In the genomic region with DNA sequence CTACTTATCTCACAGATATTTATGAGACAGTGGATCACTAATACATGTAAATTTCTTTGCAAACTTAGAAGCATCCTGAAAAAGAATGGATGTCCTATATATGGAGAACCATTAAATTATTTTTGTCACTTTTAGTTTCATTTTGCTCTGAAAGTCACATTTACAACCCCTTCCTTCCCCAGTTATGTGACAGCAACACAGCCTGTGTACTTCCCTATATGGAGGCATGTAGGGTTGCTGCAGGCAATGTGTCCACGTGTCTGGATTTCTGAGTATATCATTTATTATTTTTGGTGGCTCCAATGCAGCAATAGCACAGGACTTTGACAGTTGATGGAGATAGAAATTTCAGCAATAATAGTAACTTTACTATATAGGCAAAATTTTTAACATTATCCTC, we compare ENCODE assay signal across 9 cellular contexts.
DNase-seq lines count a peak whose midpoint lies in the region; ATAC-seq and TF ChIP-seq lines count a peak whose summit lies in the region.
"Had no signal": no experiment of that assay in that cellular context is flagged by ENCODE, and none has a peak within 500 bp of the region (broad histone marks: within the 10 kb centered on the region; RNA-seq: fewer than 3 reads in every experiment).

No MANE protein-coding gene starts in this region.

- H2AFZ ChIP-seq in OCI-LY7 (ENCODE audit: low read length), result peak overlapping the region; percentile 67; the same call in 1 of the 2 replicates
- H2AFZ ChIP-seq in neural progenitor cell (replicated peaks), result no peak overlapping the region

- peaks cover 0 to 1% (median 0%) of the 10 kb centered on the region in 7 donors for H3K9me3 Mint-ChIP-seq in CD4-positive, CD25-positive, alpha-beta regulatory T cell
- H3K9me3 Mint-ChIP-seq in neural progenitor cell, result no peaks in the 10 kb centered on the region

- no peak for TF ChIP-seq CTCF in OCI-LY7 (conservative IDR thresholded peaks at IDR 0.05; ENCODE audit: low read length)
- no peak for TF ChIP-seq CTCF in right atrium auricular region (IDR thresholded peaks at IDR 0.05)
- no peak for TF ChIP-seq CTCF in WERI-Rb-1 (IDR thresholded peaks at IDR 0.05; ENCODE audit: low read depth, low read length)
- TF ChIP-seq CTCF in neural progenitor cell (IDR thresholded peaks at IDR 0.05), result no peak

- POLR2A ChIA-PET in OCI-LY7 (lab: Charles Lee), result interaction anchor here (0.6 to 1.0 kb wide), 4 partner anchors 11 to 510 kb away, joined by 3 to 4 read pairs (median 3); no protein-coding TSS in a partner anchor

- H4K20me1 ChIP-seq in OCI-LY7 (ENCODE audit: insufficient read depth, low read length), result no peaks in the 10 kb centered on the region
- H4K20me1 ChIP-seq in neural progenitor cell (ENCODE audit: low read depth), result no peaks in the 10 kb centered on the region

- DNase-seq in CD4-positive, CD25-positive, alpha-beta regulatory T cell, result peak in 1 of 3 donors; percentile 20
- peak; percentile 44 for DNase-seq in OCI-LY7 (ENCODE audit: low spot score)
- no peak for DNase-seq in right atrium auricular region (ENCODE audit: low spot score)
- DNase-seq in mesenteric fat pad (ENCODE audit: low spot score), result no peak
- no peak for DNase-seq in WERI-Rb-1
- no peak for DNase-seq in neural progenitor cell (ENCODE audit: low spot score)

- H3K27ac Mint-ChIP-seq in CD4-positive, CD25-positive, alpha-beta regulatory T cell, result no peak overlapping the region
- no peak overlapping the region for H3K27ac Mint-ChIP-seq in neural progenitor cell

- CTCF ChIA-PET in OCI-LY7 (lab: Charles Lee; ENCODE audit: unreplicated experiment), result no interaction called here

- H3K4me1 Mint-ChIP-seq in CD4-positive, CD25-positive, alpha-beta regulatory T cell, result peaks cover 5 to 8% (median 7%) of the 10 kb centered on the region in 4 donors
- H3K4me1 Mint-ChIP-seq in neural progenitor cell, result peaks cover 12% of the 10 kb centered on the region

- no peaks in the 10 kb centered on the region for H3K9me2 ChIP-seq in OCI-LY7 (ENCODE audit: insufficient read depth, low read length)

- peak overlapping the region; percentile 50 for H3K4me2 ChIP-seq in OCI-LY7 (ENCODE audit: low read length)
- no peak overlapping the region for H3K4me2 ChIP-seq in neural progenitor cell

- no peak overlapping the region for H3K27ac ChIP-seq in CD4-positive, CD25-positive, alpha-beta regulatory T cell (ENCODE audit: insufficient read depth, low read length, poor library complexity, severe bottlenecking)
- H3K27ac ChIP-seq in OCI-LY7 (ENCODE audit: low read depth, low read length, poor library complexity, severe bottlenecking) (no peak overlapping the region), right atrium auricular region (no peak overlapping the region), WERI-Rb-1 (no peak overlapping the region), neural progenitor cell (no peak overlapping the region)
- H3K27ac ChIP-seq: thoracic aorta had no signal

- BruUV-seq in OCI-LY7 (replicated peaks; lab: Mats Ljungman, UMichigan), result no TSS peak

- H3K4me3 Mint-ChIP-seq in CD4-positive, CD25-positive, alpha-beta regulatory T cell, result peak overlapping the region in 1 of 4 donors; percentile 52
- no peak overlapping the region for H3K4me3 Mint-ChIP-seq in neural progenitor cell

- no peaks in the 10 kb centered on the region for H3F3A ChIP-seq in neural progenitor cell (ENCODE audit: low read depth)

- H3K4me1 ChIP-seq in CD4-positive, CD25-positive, alpha-beta regulatory T cell (ENCODE audit: control insufficient read depth, insufficient read depth, low read length, poor library complexity, severe bottlenecking), result no peaks in the 10 kb centered on the region
- H3K4me1 ChIP-seq in OCI-LY7 (ENCODE audit: insufficient read depth, low read length, poor library complexity, severe bottlenecking), result peaks cover 14% of the 10 kb centered on the region
- no peaks in the 10 kb centered on the region for H3K4me1 ChIP-seq in right atrium auricular region
- no peaks in the 10 kb centered on the region for H3K4me1 ChIP-seq in neural progenitor cell

- no peaks in the 10 kb centered on the region for H3K36me3 Mint-ChIP-seq in CD4-positive, CD25-positive, alpha-beta regulatory T cell
- H3K36me3 Mint-ChIP-seq in neural progenitor cell, result no peaks in the 10 kb centered on the region

- H3K79me2 ChIP-seq in OCI-LY7 (ENCODE audit: insufficient read depth, low read depth, low read length) (no peaks in the 10 kb centered on the region), neural progenitor cell (ENCODE audit: low read depth) (no peaks in the 10 kb centered on the region)

- H3K4me3 ChIP-seq in CD4-positive, CD25-positive, alpha-beta regulatory T cell (ENCODE audit: low read depth, low read length), result peak overlapping the region; percentile 9
- H3K4me3 ChIP-seq in OCI-LY7 (ENCODE audit: low read depth, low read length, poor library complexity, severe bottlenecking), result peak overlapping the region; percentile 7
- no peak overlapping the region for H3K4me3 ChIP-seq in right atrium auricular region
- no peak overlapping the region for H3K4me3 ChIP-seq in WERI-Rb-1 (ENCODE audit: low read depth, low read length)
- H3K4me3 ChIP-seq in neural progenitor cell, result no peak overlapping the region
- H3K4me3 ChIP-seq: thoracic aorta had no signal

- H3K27me3 Mint-ChIP-seq in CD4-positive, CD25-positive, alpha-beta regulatory T cell, result no peaks in the 10 kb centered on the region
- H3K27me3 Mint-ChIP-seq in neural progenitor cell (ENCODE audit: insufficient read depth, low read depth), result no peaks in the 10 kb centered on the region

- no peaks in the 10 kb centered on the region for H3K36me3 ChIP-seq in CD4-positive, CD25-positive, alpha-beta regulatory T cell (ENCODE audit: control insufficient read depth, insufficient read depth, low read length)
- H3K36me3 ChIP-seq in OCI-LY7 (ENCODE audit: insufficient read depth, low read length) (no peaks in the 10 kb centered on the region), right atrium auricular region (no peaks in the 10 kb centered on the region), WERI-Rb-1 (no peaks in the 10 kb centered on the region), neural progenitor cell (no peaks in the 10 kb centered on the region)
- H3K36me3 ChIP-seq: thoracic aorta had no signal

- intact Hi-C loops in OCI-LY7 (cut with micrococcal nuclease; ENCODE audit: unreplicated experiment), result no loop called here

- no peak overlapping the region for H3K9ac ChIP-seq in neural progenitor cell

- H3K9me3 ChIP-seq in CD4-positive, CD25-positive, alpha-beta regulatory T cell (ENCODE audit: control insufficient read depth in 2 of 2, low read length in 2 of 2), result no peaks in the 10 kb centered on the region
- H3K9me3 ChIP-seq in OCI-LY7 (ENCODE audit: low read length) (no peaks in the 10 kb centered on the region), right atrium auricular region (no peaks in the 10 kb centered on the region), WERI-Rb-1 (ENCODE audit: severe bottlenecking) (no peaks in the 10 kb centered on the region), neural progenitor cell (ENCODE audit: low read depth) (no peaks in the 10 kb centered on the region)
- H3K9me3 ChIP-seq: thoracic aorta had no signal

- no peaks in the 10 kb centered on the region for H3K27me3 ChIP-seq in CD4-positive, CD25-positive, alpha-beta regulatory T cell (ENCODE audit: control insufficient read depth, insufficient read depth, low read length)
- H3K27me3 ChIP-seq in right atrium auricular region (no peaks in the 10 kb centered on the region), WERI-Rb-1 (ENCODE audit: insufficient read depth, low read depth, severe bottlenecking) (no peaks in the 10 kb centered on the region), neural progenitor cell (no peaks in the 10 kb centered on the region)

- no peak for ATAC-seq in CD4-positive, CD25-positive, alpha-beta regulatory T cell (ENCODE audit: low read depth in 2 of 2)
- ATAC-seq in GM19328 (IDR thresholded peaks at IDR 0.05; ENCODE audit: unreplicated experiment), result peak; percentile 85
- peak; percentile 73 for ATAC-seq in HG03045 (IDR thresholded peaks at IDR 0.05; ENCODE audit: unreplicated experiment)

Comparison
In these comparisons a context has a peak if more than half of its experiments do, and no peak if none do; other contexts are left out.
1. ATAC-seq: peak in GM19328 (single experiment) and HG03045 (single experiment); none in CD4-positive, CD25-positive, alpha-beta regulatory T cell (0 of 2).
2. H3K4me3 ChIP-seq: peak in CD4-positive, CD25-positive, alpha-beta regulatory T cell (single experiment) and OCI-LY7 (single experiment); none in right atrium auricular region (0 of 2), WERI-Rb-1 (single experiment) and neural progenitor cell (single experiment).